In genomic region chr1:63269571-63269970, GRCh38 we compare ENCODE assay signal across 19 cellular contexts. TPM values are rescaled to one million over a fixed set of nuclear protein-coding genes. Genes with fewer than 3 reads are reported as not detected.
"Had no signal": no experiment of that assay in that cellular context is flagged by ENCODE, and none has a peak within 500 bp of the region (broad histone marks: within the 10 kb centered on the region; RNA-seq: fewer than 3 reads in every experiment).

No MANE protein-coding gene starts in this region.

- H3K27me3 ChIP-seq: breast epithelium had no signal

- H3K36me3 ChIP-seq: breast epithelium, stomach, thoracic aorta had no signal

- H3K4me3 ChIP-seq: lung, skin epidermis, stomach, thoracic aorta had no signal

- H3K4me3 Mint-ChIP-seq: activated CD4-positive, alpha-beta memory T cell treated with anti-CD3 and anti-CD28 coated beads, Interleukin-2, amount 10 ng/mL, durations not matched to agents 7 days and 5 days; activated naive CD8-positive, alpha-beta T cell treated with anti-CD3 and anti-CD28 coated beads for 36 hours; endodermal cell; natural killer cell treated with Interleukin-12 subunit alpha and Interleukin-12 subunit beta and Interleukin-15 and Interleukin-18, amount 100 ng/mL, for 72 hours had no signal

- H3K27ac Mint-ChIP-seq: activated CD4-positive, alpha-beta memory T cell treated with anti-CD3 and anti-CD28 coated beads, Interleukin-2, amount 10 ng/mL, durations not matched to agents 7 days and 5 days; activated naive CD8-positive, alpha-beta T cell treated with anti-CD3 and anti-CD28 coated beads for 36 hours; endodermal cell; natural killer cell treated with Interleukin-12 subunit alpha and Interleukin-12 subunit beta and Interleukin-15 and Interleukin-18, amount 100 ng/mL, for 72 hours had no signal

- DNase-seq: activated CD4-positive, alpha-beta memory T cell treated with anti-CD3 and anti-CD28 coated beads, Interleukin-2, amount 10 ng/mL, durations not matched to agents 7 days and 5 days; activated gamma-delta T cell treated with Interleukin-2 at 50 U/mL for 16 hours; activated naive CD8-positive, alpha-beta T cell treated with anti-CD3 and anti-CD28 coated beads for 36 hours; activated T-cell treated with anti-CD3 and anti-CD28 coated beads, Interleukin-2, amount 50 U/mL, for 48 hours; anterior cingulate cortex; endodermal cell; left cardiac atrium; stomach; T-helper 9 cell had no signal

- H3K9me3 Mint-ChIP-seq: activated CD4-positive, alpha-beta memory T cell treated with anti-CD3 and anti-CD28 coated beads, Interleukin-2, amount 10 ng/mL, durations not matched to agents 7 days and 5 days; activated naive CD8-positive, alpha-beta T cell treated with anti-CD3 and anti-CD28 coated beads for 36 hours; endodermal cell; natural killer cell treated with Interleukin-12 subunit alpha and Interleukin-12 subunit beta and Interleukin-15 and Interleukin-18, amount 100 ng/mL, for 72 hours had no signal

- H3K4me1 ChIP-seq: breast epithelium, stomach had no signal

- H3K27ac ChIP-seq: breast epithelium, skin epidermis, stomach, thoracic aorta had no signal

- H3K36me3 Mint-ChIP-seq: activated naive CD8-positive, alpha-beta T cell treated with anti-CD3 and anti-CD28 coated beads for 36 hours; natural killer cell treated with Interleukin-12 subunit alpha and Interleukin-12 subunit beta and Interleukin-15 and Interleukin-18, amount 100 ng/mL, for 72 hours had no signal

- H3K4me1 Mint-ChIP-seq: activated CD4-positive, alpha-beta memory T cell treated with anti-CD3 and anti-CD28 coated beads, Interleukin-2, amount 10 ng/mL, durations not matched to agents 7 days and 5 days; activated naive CD8-positive, alpha-beta T cell treated with anti-CD3 and anti-CD28 coated beads for 36 hours had no signal

- ATAC-seq: esophagus mucosa; left cardiac atrium; natural killer cell treated with Interleukin-12 subunit alpha and Interleukin-12 subunit beta and Interleukin-15 and Interleukin-18, amount 100 ng/mL, for 72 hours had no signal

RNA-seq across cellular contexts. Expression of gene FOXD3, which starts 52.8 kb away (rescaled TPM):
- total RNA-seq: activated CD4-positive, alpha-beta memory T cell treated with anti-CD3 and anti-CD28 coated beads, Interleukin-2, amount 10 ng/mL, durations not matched to agents 7 days and 5 days; activated naive CD8-positive, alpha-beta T cell treated with anti-CD3 and anti-CD28 coated beads for 36 hours; breast epithelium; chondrocyte; dermis microvascular lymphatic vessel endothelial cell; esophagus mucosa; fibroblast of villous mesenchyme; natural killer cell treated with Interleukin-12 subunit alpha and Interleukin-12 subunit beta and Interleukin-15 and Interleukin-18, amount 100 ng/mL, for 72 hours; pulmonary artery endothelial cell had no signal
